22 cellular contexts compared by ENCODE assay signal in the genomic region with DNA sequence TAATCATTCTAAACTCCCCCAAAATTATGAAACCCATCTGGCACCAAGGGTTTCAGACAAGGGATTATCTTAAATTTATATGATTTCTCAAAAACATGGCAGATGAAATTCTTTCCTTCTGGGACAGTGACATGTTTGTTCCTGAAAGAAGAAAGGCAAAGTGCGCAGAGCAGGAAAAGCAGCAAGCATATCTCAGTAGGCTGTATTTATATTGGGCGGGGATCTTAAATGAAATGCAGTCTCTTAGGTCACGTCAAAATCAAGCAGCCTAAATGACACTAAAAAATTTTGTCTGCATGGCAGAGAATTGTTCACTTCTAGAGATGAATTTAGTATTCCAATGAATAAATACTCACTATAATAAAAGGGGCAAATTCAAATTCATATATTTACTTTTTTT. TPM values are rescaled to one million over a fixed set of nuclear protein-coding genes. Genes with fewer than 3 reads are reported as not detected.
DNase-seq lines count a peak whose midpoint lies in the region; TF ChIP-seq lines count a peak whose summit lies in the region.
"Had no signal": no experiment of that assay in that cellular context is flagged by ENCODE, and none has a peak within 500 bp of the region (broad histone marks: within the 10 kb centered on the region; RNA-seq: fewer than 3 reads in every experiment).

No MANE protein-coding gene starts in this region.

- TF ChIP-seq POLR2A in esophagus squamous epithelium (IDR thresholded peaks at IDR 0.05) (no peak), stomach (IDR thresholded peaks at IDR 0.05) (no peak)

- H3K4me1 Mint-ChIP-seq in mesothelial cell of epicardium (peaks cover 15% of the 10 kb centered on the region), type B pancreatic cell (ENCODE audit: unreplicated experiment) (no peaks in the 10 kb centered on the region)
- H3K4me1 Mint-ChIP-seq in activated CD4-positive, alpha-beta T cell treated with anti-CD3 and anti-CD28 coated beads, Interleukin-2, amount 10 ng/mL, durations not matched to agents 7 days and 5 days, result peaks cover 26% of the 10 kb centered on the region

- H3K4me3 Mint-ChIP-seq in mesothelial cell of epicardium (no peak overlapping the region), type B pancreatic cell (no peak overlapping the region)
- H3K4me3 Mint-ChIP-seq in activated CD4-positive, alpha-beta T cell treated with anti-CD3 and anti-CD28 coated beads, Interleukin-2, amount 10 ng/mL, durations not matched to agents 7 days and 5 days, result no peak overlapping the region
- H3K4me3 Mint-ChIP-seq: B cell; CD4-positive, alpha-beta T cell; CD8-positive, alpha-beta memory T cell had no signal

- intact Hi-C loops in esophagus squamous epithelium (cut with DNase I), result no loop called here
- intact Hi-C loops in stomach (cut with DNase I; ENCODE audit: low total_unique reads), result no loop called here

- TF ChIP-seq EP300 in stomach (IDR thresholded peaks at IDR 0.05), result no peak

- H3K9me3 Mint-ChIP-seq in mesothelial cell of epicardium, result peaks cover 10% of the 10 kb centered on the region
- H3K9me3 Mint-ChIP-seq in type B pancreatic cell, result no peaks in the 10 kb centered on the region
- H3K9me3 Mint-ChIP-seq in activated CD4-positive, alpha-beta T cell treated with anti-CD3 and anti-CD28 coated beads, Interleukin-2, amount 10 ng/mL, durations not matched to agents 7 days and 5 days, result peaks cover 14% of the 10 kb centered on the region
- H3K9me3 Mint-ChIP-seq: CD4-positive, alpha-beta T cell had no signal

- H3K27me3 Mint-ChIP-seq in mesothelial cell of epicardium (ENCODE audit: low read depth), result no peaks in the 10 kb centered on the region
- no peaks in the 10 kb centered on the region for H3K27me3 Mint-ChIP-seq in type B pancreatic cell
- no peaks in the 10 kb centered on the region for H3K27me3 Mint-ChIP-seq in activated CD4-positive, alpha-beta T cell treated with anti-CD3 and anti-CD28 coated beads, Interleukin-2, amount 10 ng/mL, durations not matched to agents 7 days and 5 days
- H3K27me3 Mint-ChIP-seq: B cell; CD4-positive, alpha-beta T cell; CD8-positive, alpha-beta memory T cell had no signal

- 89 to 96% methylated on average over 3 of the region's 3 CpGs for WGBS in esophagus squamous epithelium, 2 donors
- WGBS in stomach, 5 donors, result 29 to 76% (median 59%) methylated on average over 3 of the region's 3 CpGs

- POLR2A ChIA-PET in activated CD4-positive, alpha-beta T cell treated with anti-CD3 and anti-CD28 coated beads, Interleukin-2, amount 10 ng/mL, durations not matched to agents 7 days and 5 days (lab: Charles Lee), result no interaction called here

- H3K4me3 ChIP-seq in esophagus squamous epithelium (no peak overlapping the region), stomach (no peak overlapping the region)
- H3K4me3 ChIP-seq: A549; BLaER1 treated with 17β-estradiol and CSF1 and Interleukin-3, amounts not matched to agents 10 nM and 100 nM; GM12878 had no signal

- H3K27ac ChIP-seq in esophagus squamous epithelium (peak overlapping the region in 3 of 4 donors; percentile 55 to 65 (median 60)), stomach (no peak overlapping the region)
- H3K27ac ChIP-seq: 22Rv1; A549; BLaER1 treated with 17β-estradiol and CSF1 and Interleukin-3, amounts not matched to agents 10 nM and 100 nM; C4-2B had no signal

- no peak for DNase-seq in esophagus squamous epithelium (lab: John Stamatoyannopoulos, UW)
- DNase-seq in mesothelial cell of epicardium (ENCODE audit: low spot score in 2 of 2, unreplicated experiment in 2 of 2), result no peak
- no peak for DNase-seq in type B pancreatic cell (ENCODE audit: extremely low spot score, unreplicated experiment)
- no peak for DNase-seq in stomach
- DNase-seq in activated CD4-positive, alpha-beta T cell treated with anti-CD3 and anti-CD28 coated beads, Interleukin-2, amount 10 ng/mL, durations not matched to agents 7 days and 5 days, result no peak
- DNase-seq: AML-193; CD4-positive, alpha-beta T cell; CD8-positive, alpha-beta memory T cell; COR-L47; DMS 273 treated with DMSO at 0.1 percent for 48 hours; DMS153; DMS53; DMS79; DND-41; EL; GDM1 had no signal

- H3K27me3 ChIP-seq in esophagus squamous epithelium, result no peaks in the 10 kb centered on the region
- H3K27me3 ChIP-seq in stomach, result no peaks in the 10 kb centered on the region
- H3K27me3 ChIP-seq: BLaER1 treated with 17β-estradiol and CSF1 and Interleukin-3, amounts not matched to agents 10 nM and 100 nM had no signal

- H3K27ac Mint-ChIP-seq in mesothelial cell of epicardium (peak overlapping the region; percentile 34), type B pancreatic cell (peak overlapping the region; percentile 44)
- no peak overlapping the region for H3K27ac Mint-ChIP-seq in activated CD4-positive, alpha-beta T cell treated with anti-CD3 and anti-CD28 coated beads, Interleukin-2, amount 10 ng/mL, durations not matched to agents 7 days and 5 days
- H3K27ac Mint-ChIP-seq: B cell; CD4-positive, alpha-beta T cell had no signal

- peaks cover 22% of the 10 kb centered on the region for H3K36me3 Mint-ChIP-seq in mesothelial cell of epicardium
- peaks cover 20% of the 10 kb centered on the region for H3K36me3 Mint-ChIP-seq in type B pancreatic cell
- peaks cover 84% of the 10 kb centered on the region for H3K36me3 Mint-ChIP-seq in activated CD4-positive, alpha-beta T cell treated with anti-CD3 and anti-CD28 coated beads, Interleukin-2, amount 10 ng/mL, durations not matched to agents 7 days and 5 days (ENCODE audit: low read depth)

- H3K4me1 ChIP-seq in esophagus squamous epithelium (peaks cover 0 to 36% (median 3%) of the 10 kb centered on the region in 3 donors), stomach (peaks cover 0 to 8% (median 2%) of the 10 kb centered on the region in 4 donors)
- H3K4me1 ChIP-seq: A549 had no signal

- CTCF ChIA-PET in activated CD4-positive, alpha-beta T cell treated with anti-CD3 and anti-CD28 coated beads, Interleukin-2, amount 10 ng/mL, durations not matched to agents 7 days and 5 days (lab: Charles Lee), result no interaction called here

- H3K36me3 ChIP-seq in esophagus squamous epithelium (peaks cover 0 to 33% (median 0%) of the 10 kb centered on the region in 3 donors), stomach (peaks cover 5 to 48% (median 27%) of the 10 kb centered on the region in 4 donors)

- H3K9me3 ChIP-seq in esophagus squamous epithelium, result no peaks in the 10 kb centered on the region
- H3K9me3 ChIP-seq in stomach, result no peaks in the 10 kb centered on the region
- H3K9me3 ChIP-seq: A549 had no signal

- TF ChIP-seq CTCF in esophagus squamous epithelium (IDR thresholded peaks at IDR 0.05) (no peak), mesothelial cell of epicardium (IDR thresholded peaks at IDR 0.05; ENCODE audit: unreplicated experiment) (no peak), type B pancreatic cell (conservative IDR thresholded peaks at IDR 0.05) (no peak), stomach (IDR thresholded peaks at IDR 0.05) (no peak)

RNA-seq across cellular contexts. Expression of a gene that starts 49.3 kb away (rescaled TPM):
- total RNA-seq in esophagus squamous epithelium (10 to 100 TPM in 3 of 4 donors, 1 to 10 TPM in 1; 8.1 to 24.7 (median 14.9) TPM), mesothelial cell of epicardium (20.3 to 21.6 TPM (median 20.6 TPM) in 3 replicates), type B pancreatic cell (ENCODE audit: low replicate concordance) (2.6 and 21.5 TPM in 2 replicates), stomach (10 to 100 TPM in 2 of 5 donors, 1 to 10 TPM in 2, under 1 TPM in 1; 0.29 to 56.6 (median 4.5) TPM)
- polyA plus RNA-seq in stomach, result 10 to 100 TPM in 1 of 3 donors, 1 to 10 TPM in 2; 6.2 to 13.7 (median 9.0) TPM
- 10 to 100 TPM; 22.5 to 24.5 TPM for total RNA-seq in activated CD4-positive, alpha-beta T cell treated with anti-CD3 and anti-CD28 coated beads, Interleukin-2, amount 10 ng/mL, durations not matched to agents 7 days and 5 days

Comparison
In these comparisons a context has a peak if more than half of its experiments do, and no peak if none do; other contexts are left out.
1. H3K27ac ChIP-seq: peak in esophagus squamous epithelium (3 of 4); none in stomach (0 of 5).